27 cellular contexts compared by ENCODE assay signal in genomic region chr1:229396607-229397189, GRCh38. TPM values are rescaled to one million over a fixed set of nuclear protein-coding genes. Genes with fewer than 3 reads are reported as not detected.
"Had no signal": no experiment of that assay in that cellular context is flagged by ENCODE, and none has a peak within 500 bp of the region (broad histone marks: within the 10 kb centered on the region; RNA-seq: fewer than 3 reads in every experiment).

No MANE protein-coding gene starts in this region.

- H3K27me3 ChIP-seq: thyroid gland had no signal

- H3K27ac Mint-ChIP-seq: natural killer cell treated with Interleukin-12 subunit alpha and Interleukin-12 subunit beta and Interleukin-15 and Interleukin-18, amount 100 ng/mL, for 72 hours; type B pancreatic cell had no signal

- H3K9me3 Mint-ChIP-seq: natural killer cell treated with Interleukin-12 subunit alpha and Interleukin-12 subunit beta and Interleukin-15 and Interleukin-18, amount 100 ng/mL, for 72 hours; type B pancreatic cell had no signal

- H3K36me3 ChIP-seq: heart left ventricle, neutrophil, suprapubic skin, thyroid gland had no signal

- DNase-seq: cortex of kidney; dorsolateral prefrontal cortex; effector CD8-positive, alpha-beta T cell; heart left ventricle; hippocampal formation; left colon; left ventricle myocardium superior; mesenchymal stem cell; midbrain; psoas muscle; retina; stimulated activated CD4-positive, alpha-beta T cell treated with anti-CD3 and anti-CD28 coated beads, Interleukin-2, amount 100 ng/mL, for 24 hours; stimulated activated CD4-positive, alpha-beta T cell treated with anti-CD3 and anti-CD28 coated beads, Interleukin-4, amount 100 ng/mL, for 4 hours; stimulated activated naive CD4-positive, alpha-beta T cell; thyroid gland had no signal

- ATAC-seq: esophagus mucosa; heart left ventricle; left colon; left ventricle myocardium superior; natural killer cell treated with Interleukin-12 subunit alpha and Interleukin-12 subunit beta and Interleukin-15 and Interleukin-18, amount 100 ng/mL, for 72 hours; psoas muscle; sciatic nerve had no signal

- H3K9me3 ChIP-seq: heart left ventricle, neutrophil, psoas muscle, suprapubic skin, thyroid gland had no signal

- H3K4me3 Mint-ChIP-seq: natural killer cell treated with Interleukin-12 subunit alpha and Interleukin-12 subunit beta and Interleukin-15 and Interleukin-18, amount 100 ng/mL, for 72 hours; type B pancreatic cell had no signal

- H3K4me1 ChIP-seq: heart left ventricle, psoas muscle, suprapubic skin, thyroid gland had no signal

- H3K36me3 Mint-ChIP-seq: natural killer cell treated with Interleukin-12 subunit alpha and Interleukin-12 subunit beta and Interleukin-15 and Interleukin-18, amount 100 ng/mL, for 72 hours; type B pancreatic cell had no signal

- H3K27ac ChIP-seq: dorsolateral prefrontal cortex, heart left ventricle, neutrophil, psoas muscle, suprapubic skin, thyroid gland had no signal

- H3K4me3 ChIP-seq: dorsolateral prefrontal cortex, heart left ventricle, lung, psoas muscle, suprapubic skin, thyroid gland had no signal

- FAIRE-seq: frontal cortex, urothelium cell line had no signal

RNA-seq across cellular contexts. Expression of gene ACTA1, which starts 37.2 kb away (rescaled TPM):
- total RNA-seq: fibroblast of lung; glomerular endothelial cell; left colon; natural killer cell treated with Interleukin-12 subunit alpha and Interleukin-12 subunit beta and Interleukin-15 and Interleukin-18, amount 100 ng/mL, for 72 hours; osteoblast had no signal
- polyA plus RNA-seq: fibroblast of lung had no signal
